25 cellular contexts compared by ENCODE assay signal in genomic region chr18:74788657-74789056, GRCh38.
DNase-seq lines count a peak whose midpoint lies in the region; ATAC-seq, FAIRE-seq and TF ChIP-seq lines count a peak whose summit lies in the region.
"Had no signal": no experiment of that assay in that cellular context is flagged by ENCODE, and none has a peak within 500 bp of the region (broad histone marks: within the 10 kb centered on the region; RNA-seq: fewer than 3 reads in every experiment).

No MANE protein-coding gene starts in this region.

- TF ChIP-seq CTCF in pancreas (IDR thresholded peaks at IDR 0.05) (no peak), colonic mucosa (IDR thresholded peaks at IDR 0.05) (no peak), foreskin keratinocyte (conservative IDR thresholded peaks at IDR 0.05) (no peak)

- DNase-seq in pancreas = no peak
- DNase-seq in colonic mucosa = no peak
- DNase-seq in GDM1 (lab: John Stamatoyannopoulos, UW) = no peak
- no peak for DNase-seq in NCI-H1694 treated with DMSO at 0.1 percent for 48 hours (lab: John Stamatoyannopoulos, UW)
- no peak for DNase-seq in foreskin keratinocyte
- DNase-seq: ACHN; AML-193; BE2C; Calu3; CD4-positive, alpha-beta T cell; CD8-positive, alpha-beta memory T cell; DMS53; DMS79 treated with DMSO at 0.1 percent for 48 hours; GM23248; H7; HCEC 1CT had no signal

- ATAC-seq in pancreas = no peak
- ATAC-seq in foreskin keratinocyte = no peak
- ATAC-seq: A549, GM12878 had no signal

- H3K4me1 ChIP-seq in pancreas (no peaks in the 10 kb centered on the region), colonic mucosa (no peaks in the 10 kb centered on the region), foreskin keratinocyte (no peaks in the 10 kb centered on the region)
- H3K4me1 ChIP-seq: A549; BE2C; BLaER1 treated with 17β-estradiol and CSF1 and Interleukin-3, amounts not matched to agents 10 nM and 100 nM had no signal

- FAIRE-seq in A204.1 (lab: Jason Lieb, UNC) = peak; percentile 94
- FAIRE-seq in TTC549 (lab: Jason Lieb, UNC) = peak; percentile 45
- peak; percentile 65 for FAIRE-seq in endometrium (lab: Jason Lieb, UNC)
- peak; percentile 89 for FAIRE-seq in pancreas (lab: Jason Lieb, UNC)
- FAIRE-seq: A549, GM12878, GM19239, H1 had no signal

- H3K27ac ChIP-seq in pancreas = no peak overlapping the region
- no peak overlapping the region for H3K27ac ChIP-seq in colonic mucosa
- H3K27ac ChIP-seq in foreskin keratinocyte = no peak overlapping the region
- H3K27ac ChIP-seq: 22Rv1; A549; BLaER1 treated with 17β-estradiol and CSF1 and Interleukin-3, amounts not matched to agents 10 nM and 100 nM; GM23248 had no signal

- H3K9me3 ChIP-seq in pancreas (no peaks in the 10 kb centered on the region), colonic mucosa (no peaks in the 10 kb centered on the region)
- H3K9me3 ChIP-seq: A549; BE2C; BLaER1 treated with 17β-estradiol and CSF1 and Interleukin-3, amounts not matched to agents 10 nM and 100 nM had no signal

- H3K9ac ChIP-seq in colonic mucosa (ENCODE audit: low read depth in 2 of 2, low read length in 2 of 2) = no peak overlapping the region
- H3K9ac ChIP-seq: BLaER1 treated with 17β-estradiol and CSF1 and Interleukin-3, amounts not matched to agents 10 nM and 100 nM; GM23248 had no signal

- H3K36me3 ChIP-seq in pancreas (peaks cover 0 to under 1% (median 0%) of the 10 kb centered on the region in 3 donors), colonic mucosa (no peaks in the 10 kb centered on the region)
- H3K36me3 ChIP-seq: BE2C had no signal

- H3K27me3 ChIP-seq in pancreas = no peaks in the 10 kb centered on the region
- H3K27me3 ChIP-seq in colonic mucosa = no peaks in the 10 kb centered on the region
- H3K27me3 ChIP-seq in foreskin keratinocyte = no peaks in the 10 kb centered on the region
- H3K27me3 ChIP-seq: BE2C; BLaER1 treated with 17β-estradiol and CSF1 and Interleukin-3, amounts not matched to agents 10 nM and 100 nM had no signal

- WGBS in pancreas, 2 donors = 40 to 44% methylated on average over 2 of the region's 2 CpGs

- H3K4me3 ChIP-seq in pancreas (no peak overlapping the region), colonic mucosa (no peak overlapping the region)
- H3K4me3 ChIP-seq: A549; BLaER1 treated with 17β-estradiol and CSF1 and Interleukin-3, amounts not matched to agents 10 nM and 100 nM; GM12878; GM23248 had no signal

- intact Hi-C loops in pancreas (cut with DNase I) (no loop called here), colonic mucosa (cut with DNase I) (no loop called here)
